ENCODE assay signal across 18 cellular contexts in genomic region chr20:17807670-17808069, GRCh38.
A peak's percentile ranks its signal among the peaks of the same experiment; 100 is the strongest.
DNase-seq lines count a peak whose midpoint lies in the region; ATAC-seq and TF ChIP-seq lines count a peak whose summit lies in the region.
"Had no signal": no experiment of that assay in that cellular context is flagged by ENCODE, and none has a peak within 500 bp of the region (broad histone marks: within the 10 kb centered on the region; RNA-seq: fewer than 3 reads in every experiment).

No MANE protein-coding gene starts in this region.

- ATAC-seq in right cardiac atrium (no peak), Right ventricle myocardium superior (ENCODE audit: poor library complexity) (no peak), psoas muscle (no peak), HG02678 (IDR thresholded peaks at IDR 0.05; ENCODE audit: unreplicated experiment) (no peak)
- ATAC-seq: stimulated activated memory B cell treated with anti-CD40 and anti-IgM and Interleukin-4, amounts not matched to agents 10 μg/mL and 1 μg/mL and 100 μg/mL, for 72 hours had no signal

- WGBS in right cardiac atrium = 64% methylated on average over 2 of the region's 2 CpGs
- 71 to 81% (median 77%) methylated on average over 2 of the region's 2 CpGs for WGBS in psoas muscle, 3 donors

- peak overlapping the region; percentile 55 for H3K27ac ChIP-seq in right cardiac atrium (ENCODE audit: low read length)
- H3K27ac ChIP-seq in psoas muscle = peak overlapping the region; percentile 46
- H3K27ac ChIP-seq: HL-60 had no signal

- no peaks in the 10 kb centered on the region for H3K36me3 ChIP-seq in psoas muscle (ENCODE audit: insufficient read depth in 1 of 2, low read depth in 1 of 2)
- H3K36me3 ChIP-seq: HAP-1 had no signal

- intact Hi-C loops in right cardiac atrium (cut with DNase I) (loop anchor here in 2 of 4 donors (10.0 kb wide), 1 partner anchor 123 kb away; the partner anchor contains the start of gene RRBP1 (in 2 of the 2)), Right ventricle myocardium superior (cut with DNase I) (no loop called here), psoas muscle (cut with DNase I) (loop anchor here in 1 of 2 donors (5.0 kb wide), 1 partner anchor 35 kb away; no protein-coding TSS in a partner anchor)

- DNase-seq in right cardiac atrium (no peak), Right ventricle myocardium superior (no peak), fibroblast of villous mesenchyme (ENCODE audit: low read depth) (peak; percentile 33), psoas muscle (no peak), NCI-H1436 treated with DMSO at 0.1 percent for 48 hours (lab: John Stamatoyannopoulos, UW) (no peak), COLO829 (ENCODE audit: low spot score) (no peak)
- DNase-seq in activated T-cell treated with anti-CD3 and anti-CD28 coated beads, Interleukin-2, amount 50 U/mL, for 48 hours = no peak
- DNase-seq: activated CD4-positive, alpha-beta T cell treated with anti-CD3 and anti-CD28 coated beads for 1 hour; activated naive CD8-positive, alpha-beta T cell treated with anti-CD3 and anti-CD28 coated beads, Interleukin-2, amount 10 ng/mL, durations not matched to agents 7 days and 5 days; DMS 273 treated with DMSO at 0.1 percent for 48 hours; erythroblast; NCI-H1930; NCI-H526; T-helper 1 cell had no signal

- H3K27me3 ChIP-seq in right cardiac atrium (ENCODE audit: control insufficient read depth, insufficient read depth) = no peaks in the 10 kb centered on the region
- no peaks in the 10 kb centered on the region for H3K27me3 ChIP-seq in psoas muscle (ENCODE audit: insufficient read depth in 3 of 3, low read length in 2 of 3)

- H3K4me3 ChIP-seq in right cardiac atrium (ENCODE audit: low read length) (no peak overlapping the region), fibroblast of villous mesenchyme (ENCODE audit: low read depth, low read length) (no peak overlapping the region), psoas muscle (no peak overlapping the region)
- H3K4me3 ChIP-seq: HAP-1 had no signal

- H3K4me1 ChIP-seq in right cardiac atrium (ENCODE audit: control insufficient read depth, insufficient read depth, low read length) (peaks cover 14% of the 10 kb centered on the region), psoas muscle (peaks cover 5% of the 10 kb centered on the region)
- H3K4me1 ChIP-seq: HAP-1 had no signal

- TF ChIP-seq CTCF in fibroblast of villous mesenchyme (IDR thresholded peaks at IDR 0.05; ENCODE audit: insufficient read depth, low read depth, low read length) (no peak), psoas muscle (IDR thresholded peaks at IDR 0.05) (no peak)

- H3K9me3 ChIP-seq in right cardiac atrium (ENCODE audit: control insufficient read depth, low read length) (no peaks in the 10 kb centered on the region), psoas muscle (no peaks in the 10 kb centered on the region)
- H3K9me3 ChIP-seq: HAP-1 had no signal
